Comparison of ENCODE assay signal across 14 cellular contexts in the genomic region with DNA sequence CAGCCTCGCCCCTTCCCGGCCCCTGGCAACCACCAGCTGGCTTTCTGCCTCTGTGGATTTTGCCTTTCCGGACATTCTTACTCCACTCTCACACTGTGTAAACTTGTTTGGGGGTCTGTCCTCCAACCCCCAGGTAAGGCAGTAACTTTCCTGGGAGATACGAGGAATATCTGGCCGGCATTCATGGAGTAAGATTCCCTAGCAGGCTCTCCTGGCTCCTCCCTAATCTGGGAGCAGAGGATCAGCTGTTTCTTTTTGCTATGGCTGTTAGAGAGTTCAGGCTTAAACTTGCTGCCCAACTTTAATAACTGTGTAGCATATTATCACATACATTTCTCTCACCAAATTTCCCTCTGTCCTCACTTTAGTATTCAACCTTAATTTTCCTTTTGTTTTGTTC.
DNase-seq lines count a peak whose midpoint lies in the region; ATAC-seq and TF ChIP-seq lines count a peak whose summit lies in the region.
"Had no signal": no experiment of that assay in that cellular context is flagged by ENCODE, and none has a peak within 500 bp of the region (broad histone marks: within the 10 kb centered on the region; RNA-seq: fewer than 3 reads in every experiment).

No MANE protein-coding gene starts in this region.

- no peaks in the 10 kb centered on the region for H3K27me3 ChIP-seq in MG63
- no peaks in the 10 kb centered on the region for H3K27me3 ChIP-seq in breast epithelium
- no peaks in the 10 kb centered on the region for H3K27me3 ChIP-seq in left lung
- H3K27me3 ChIP-seq in stomach smooth muscle (ENCODE audit: control insufficient read depth in 1 of 2, insufficient read depth in 2 of 2, low read length in 2 of 2): peaks cover 0 to 7% of the 10 kb centered on the region in 2 donors

- ATAC-seq in left lung: peak; percentile 45
- ATAC-seq in GM19397 (IDR thresholded peaks at IDR 0.05; ENCODE audit: unreplicated experiment): no peak
- ATAC-seq: activated CD8-positive, alpha-beta T cell treated with anti-CD3 and anti-CD28 coated beads for 36 hours had no signal

- TF ChIP-seq POLR2A in breast epithelium (IDR thresholded peaks at IDR 0.05): no peak

- no peak overlapping the region for H3K9ac ChIP-seq in stomach smooth muscle (ENCODE audit: low read length in 2 of 2)

- intact Hi-C loops in breast epithelium (cut with DNase I; ENCODE audit: low total_unique reads) (no loop called here), left lung (cut with DNase I) (no loop called here)

- H3K4me3 ChIP-seq in MG63 (peak overlapping the region; percentile 23), breast epithelium (peak overlapping the region; percentile 2 to 43 (median 23)), left lung (no peak overlapping the region), stomach smooth muscle (ENCODE audit: low read length in 2 of 2) (peak overlapping the region; percentile 36 to 54)

- DNase-seq in MG63: no peak
- DNase-seq in breast epithelium (ENCODE audit: low spot score in 2 of 2): no peak
- DNase-seq in left lung: no peak
- no peak for DNase-seq in NCI-H2196 treated with DMSO at 0.1 percent for 48 hours (lab: John Stamatoyannopoulos, UW; ENCODE audit: unreplicated experiment)
- DNase-seq in HK-2 (ENCODE audit: unreplicated experiment): no peak
- DNase-seq: activated CD8-positive, alpha-beta T cell treated with anti-CD3 and anti-CD28 coated beads for 36 hours; CD8-positive, alpha-beta memory T cell; GF-D8; NCI-H1092 treated with DMSO at 0.1 percent for 48 hours; NCI-H226; substantia nigra; T-helper 2 cell had no signal

- H3K27ac ChIP-seq in breast epithelium (peak overlapping the region in 1 of 2 donors; percentile 14), left lung (no peak overlapping the region), stomach smooth muscle (ENCODE audit: low read length) (no peak overlapping the region)

- H3K9me3 ChIP-seq in MG63 (no peaks in the 10 kb centered on the region), breast epithelium (no peaks in the 10 kb centered on the region), left lung (peaks cover 0 to under 1% of the 10 kb centered on the region in 2 donors), stomach smooth muscle (ENCODE audit: control insufficient read depth in 2 of 2, low read length in 2 of 2) (no peaks in the 10 kb centered on the region)

- H3K4me1 ChIP-seq in breast epithelium: no peaks in the 10 kb centered on the region
- peaks cover 0 to 37% of the 10 kb centered on the region in 2 donors for H3K4me1 ChIP-seq in left lung
- no peaks in the 10 kb centered on the region for H3K4me1 ChIP-seq in stomach smooth muscle (ENCODE audit: control insufficient read depth, insufficient read depth, low read length)

- H3K36me3 ChIP-seq in MG63 (peaks cover 21% of the 10 kb centered on the region), breast epithelium (no peaks in the 10 kb centered on the region), left lung (no peaks in the 10 kb centered on the region), stomach smooth muscle (ENCODE audit: control insufficient read depth in 2 of 2, insufficient read depth in 2 of 2, low read length in 2 of 2) (no peaks in the 10 kb centered on the region)

- no peak for TF ChIP-seq CTCF in breast epithelium (IDR thresholded peaks at IDR 0.05)
- no peak for TF ChIP-seq CTCF in left lung (IDR thresholded peaks at IDR 0.05)

Comparison
In these comparisons a context has a peak if more than half of its experiments do, and no peak if none do; other contexts are left out.
1. H3K4me3 ChIP-seq: peak in MG63 (single experiment), breast epithelium (3 of 3) and stomach smooth muscle (2 of 2); none in left lung (0 of 2).